14 cellular contexts compared by ENCODE assay signal in the genomic region with DNA sequence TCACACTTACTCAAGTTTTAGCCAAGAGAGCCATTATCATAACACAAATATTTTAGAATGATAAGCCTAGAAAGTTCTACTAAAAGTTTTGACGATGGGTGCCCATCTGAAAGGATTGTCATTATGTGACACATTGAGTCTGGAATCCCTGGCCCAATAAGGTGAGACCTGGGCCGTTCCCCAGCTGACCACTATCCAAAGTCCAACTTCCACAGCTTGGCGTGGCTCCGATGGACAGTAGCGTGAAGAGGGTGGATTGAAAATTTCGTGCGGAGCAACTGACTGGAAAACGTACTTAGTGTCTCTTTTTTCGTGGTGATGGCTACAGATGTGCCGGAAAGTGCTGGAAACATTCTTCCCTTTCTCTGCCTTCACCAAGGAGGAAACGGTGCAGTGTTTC.
DNase-seq lines count a peak whose midpoint lies in the region; ATAC-seq and TF ChIP-seq lines count a peak whose summit lies in the region.
"Had no signal": no experiment of that assay in that cellular context is flagged by ENCODE, and none has a peak within 500 bp of the region (broad histone marks: within the 10 kb centered on the region; RNA-seq: fewer than 3 reads in every experiment).

No MANE protein-coding gene starts in this region.

- no peak overlapping the region for H2AFZ ChIP-seq in mesenchymal stem cell (ENCODE audit: low read depth, low read length)

- no peaks in the 10 kb centered on the region for H3K4me1 Mint-ChIP-seq in stimulated activated effector memory CD8-positive, alpha-beta T cell treated with anti-CD3 and anti-CD28 coated beads, Interleukin-12 subunit alpha, Interleukin-12 subunit beta, amount 100 ng/mL, for 72 hours
- H3K4me1 Mint-ChIP-seq: CD4-positive, alpha-beta memory T cell had no signal

- CTCF ChIA-PET in RWPE1 (lab: Yijun Ruan, JAX): no interaction called here

- ATAC-seq in stimulated activated effector memory CD8-positive, alpha-beta T cell treated with anti-CD3 and anti-CD28 coated beads, Interleukin-12 subunit alpha, Interleukin-12 subunit beta, amount 100 ng/mL, for 72 hours: no peak
- no peak for ATAC-seq in GM21447 (IDR thresholded peaks at IDR 0.05; ENCODE audit: unreplicated experiment)
- ATAC-seq: HCT116 had no signal

- peak overlapping the region; percentile 38 for H3K27ac Mint-ChIP-seq in stimulated activated effector memory CD8-positive, alpha-beta T cell treated with anti-CD3 and anti-CD28 coated beads, Interleukin-12 subunit alpha, Interleukin-12 subunit beta, amount 100 ng/mL, for 72 hours
- H3K27ac Mint-ChIP-seq: CD4-positive, alpha-beta memory T cell had no signal

- POLR2A ChIA-PET in RWPE1 (lab: Yijun Ruan, JAX; ENCODE audit: low non-redundant PET): no interaction called here

- H3K18ac ChIP-seq in mesenchymal stem cell (ENCODE audit: low read depth in 1 of 2, low read length in 2 of 2): no peak overlapping the region

- H4K20me1 ChIP-seq in BLaER1 treated with 17β-estradiol and CSF1 and Interleukin-3, amounts not matched to agents 10 nM and 100 nM: no peaks in the 10 kb centered on the region

- 98% methylated on average over 8 of the region's 11 CpGs for WGBS in mesenchymal stem cell

- H3K4me2 ChIP-seq in BLaER1 treated with 17β-estradiol and CSF1 and Interleukin-3, amounts not matched to agents 10 nM and 100 nM: peak overlapping the region; percentile 71 to 88 (median 82)
- H3K4me2 ChIP-seq in mesenchymal stem cell (ENCODE audit: low read length, poor library complexity, severe bottlenecking): no peak overlapping the region

- H3K4me3 Mint-ChIP-seq in stimulated activated effector memory CD8-positive, alpha-beta T cell treated with anti-CD3 and anti-CD28 coated beads, Interleukin-12 subunit alpha, Interleukin-12 subunit beta, amount 100 ng/mL, for 72 hours: no peak overlapping the region
- H3K4me3 Mint-ChIP-seq: CD4-positive, alpha-beta memory T cell had no signal

- H4K91ac ChIP-seq in mesenchymal stem cell (ENCODE audit: low read length): no peak overlapping the region

- H3K4me3 ChIP-seq in BLaER1 treated with 17β-estradiol and CSF1 and Interleukin-3, amounts not matched to agents 10 nM and 100 nM: no peak overlapping the region
- H3K4me3 ChIP-seq in mesenchymal stem cell (ENCODE audit: insufficient read depth in 1 of 2, low read depth in 1 of 2, low read length in 2 of 2): no peak overlapping the region

- no peaks in the 10 kb centered on the region for H3K36me3 Mint-ChIP-seq in stimulated activated effector memory CD8-positive, alpha-beta T cell treated with anti-CD3 and anti-CD28 coated beads, Interleukin-12 subunit alpha, Interleukin-12 subunit beta, amount 100 ng/mL, for 72 hours
- H3K36me3 Mint-ChIP-seq: CD4-positive, alpha-beta memory T cell had no signal

- no peak overlapping the region for H2BK15ac ChIP-seq in mesenchymal stem cell (ENCODE audit: low read depth, poor library complexity, severe bottlenecking)

- no peak for TF ChIP-seq CTCF in RWPE1 (conservative IDR thresholded peaks at IDR 0.05; ENCODE audit: low read depth)

- DNase-seq in islet precursor cell (peak; percentile 17), mesenchymal stem cell (no peak), GOT3 (lab: John Stamatoyannopoulos, UW) (no peak), RWPE1 (ENCODE audit: low spot score) (no peak)
- no peak for DNase-seq in stimulated activated effector memory CD8-positive, alpha-beta T cell treated with anti-CD3 and anti-CD28 coated beads, Interleukin-12 subunit alpha, Interleukin-12 subunit beta, amount 100 ng/mL, for 72 hours (ENCODE audit: low spot score in 2 of 2)
- DNase-seq: ACHN; CD4-positive, alpha-beta memory T cell; DMS153; DMS79 treated with DMSO at 0.1 percent for 48 hours; EL had no signal

- H3K36me3 ChIP-seq in BLaER1 treated with 17β-estradiol and CSF1 and Interleukin-3, amounts not matched to agents 10 nM and 100 nM: no peaks in the 10 kb centered on the region
- no peaks in the 10 kb centered on the region for H3K36me3 ChIP-seq in mesenchymal stem cell (ENCODE audit: control insufficient read depth in 1 of 2, insufficient read depth in 2 of 2, low read depth in 1 of 2, low read length in 2 of 2)

- no peak overlapping the region for H3K23ac ChIP-seq in mesenchymal stem cell (ENCODE audit: low read length in 2 of 2)

- no peak overlapping the region for H3K9ac ChIP-seq in BLaER1 treated with 17β-estradiol and CSF1 and Interleukin-3, amounts not matched to agents 10 nM and 100 nM
- H3K9ac ChIP-seq in mesenchymal stem cell (ENCODE audit: low read length): no peak overlapping the region

- no peak overlapping the region for H4K8ac ChIP-seq in mesenchymal stem cell (ENCODE audit: low read length)

- H2BK12ac ChIP-seq in mesenchymal stem cell (ENCODE audit: low read length in 2 of 2): no peak overlapping the region

- H3K9me3 ChIP-seq in BLaER1 treated with 17β-estradiol and CSF1 and Interleukin-3, amounts not matched to agents 10 nM and 100 nM (replicated peaks in 1 of 11): no peaks in the 10 kb centered on the region
- H3K9me3 ChIP-seq in mesenchymal stem cell (ENCODE audit: control insufficient read depth, low read length): no peaks in the 10 kb centered on the region

- H3K4ac ChIP-seq in mesenchymal stem cell (ENCODE audit: low read depth in 1 of 2, low read length in 2 of 2): no peak overlapping the region

- no peaks in the 10 kb centered on the region for H3K9me3 Mint-ChIP-seq in stimulated activated effector memory CD8-positive, alpha-beta T cell treated with anti-CD3 and anti-CD28 coated beads, Interleukin-12 subunit alpha, Interleukin-12 subunit beta, amount 100 ng/mL, for 72 hours
- H3K9me3 Mint-ChIP-seq: CD4-positive, alpha-beta memory T cell had no signal

- H2BK120ac ChIP-seq in mesenchymal stem cell (ENCODE audit: low read depth, low read length): no peak overlapping the region

- H3K4me1 ChIP-seq in BLaER1 treated with 17β-estradiol and CSF1 and Interleukin-3, amounts not matched to agents 10 nM and 100 nM: peaks cover 27 to 54% (median 47%) of the 10 kb centered on the region in 10 experiments
- peaks cover 19% of the 10 kb centered on the region for H3K4me1 ChIP-seq in mesenchymal stem cell (ENCODE audit: control insufficient read depth, insufficient read depth, low read depth, low read length)

- peak overlapping the region in 1 of 11 experiments; percentile 10; a peak in 1 of 22 replicates for H3K27ac ChIP-seq in BLaER1 treated with 17β-estradiol and CSF1 and Interleukin-3, amounts not matched to agents 10 nM and 100 nM
- no peak overlapping the region for H3K27ac ChIP-seq in mesenchymal stem cell (ENCODE audit: low read length, poor library complexity, severe bottlenecking)
- no peak overlapping the region for H3K27ac ChIP-seq in RWPE1
- H3K27ac ChIP-seq: C4-2B had no signal

- H2AK5ac ChIP-seq in mesenchymal stem cell (ENCODE audit: low read length, severe bottlenecking): peak overlapping the region; percentile 26

- H3K79me1 ChIP-seq in mesenchymal stem cell (replicated peaks; ENCODE audit: low read length, poor library complexity, severe bottlenecking): no peaks in the 10 kb centered on the region

- no peaks in the 10 kb centered on the region for H3K27me3 ChIP-seq in BLaER1 treated with 17β-estradiol and CSF1 and Interleukin-3, amounts not matched to agents 10 nM and 100 nM
- peaks cover 0 to 3% of the 10 kb centered on the region in 2 experiments for H3K27me3 ChIP-seq in mesenchymal stem cell (ENCODE audit: control insufficient read depth in 1 of 2, insufficient read depth in 1 of 2, low read length in 2 of 2)

- no peak overlapping the region for H2BK5ac ChIP-seq in mesenchymal stem cell (ENCODE audit: low read depth, low read length, poor library complexity, severe bottlenecking)

- H3K14ac ChIP-seq in mesenchymal stem cell (ENCODE audit: low read length in 2 of 2): no peak overlapping the region
